Comparison of ENCODE assay signal across 8 cellular contexts in the genomic region with DNA sequence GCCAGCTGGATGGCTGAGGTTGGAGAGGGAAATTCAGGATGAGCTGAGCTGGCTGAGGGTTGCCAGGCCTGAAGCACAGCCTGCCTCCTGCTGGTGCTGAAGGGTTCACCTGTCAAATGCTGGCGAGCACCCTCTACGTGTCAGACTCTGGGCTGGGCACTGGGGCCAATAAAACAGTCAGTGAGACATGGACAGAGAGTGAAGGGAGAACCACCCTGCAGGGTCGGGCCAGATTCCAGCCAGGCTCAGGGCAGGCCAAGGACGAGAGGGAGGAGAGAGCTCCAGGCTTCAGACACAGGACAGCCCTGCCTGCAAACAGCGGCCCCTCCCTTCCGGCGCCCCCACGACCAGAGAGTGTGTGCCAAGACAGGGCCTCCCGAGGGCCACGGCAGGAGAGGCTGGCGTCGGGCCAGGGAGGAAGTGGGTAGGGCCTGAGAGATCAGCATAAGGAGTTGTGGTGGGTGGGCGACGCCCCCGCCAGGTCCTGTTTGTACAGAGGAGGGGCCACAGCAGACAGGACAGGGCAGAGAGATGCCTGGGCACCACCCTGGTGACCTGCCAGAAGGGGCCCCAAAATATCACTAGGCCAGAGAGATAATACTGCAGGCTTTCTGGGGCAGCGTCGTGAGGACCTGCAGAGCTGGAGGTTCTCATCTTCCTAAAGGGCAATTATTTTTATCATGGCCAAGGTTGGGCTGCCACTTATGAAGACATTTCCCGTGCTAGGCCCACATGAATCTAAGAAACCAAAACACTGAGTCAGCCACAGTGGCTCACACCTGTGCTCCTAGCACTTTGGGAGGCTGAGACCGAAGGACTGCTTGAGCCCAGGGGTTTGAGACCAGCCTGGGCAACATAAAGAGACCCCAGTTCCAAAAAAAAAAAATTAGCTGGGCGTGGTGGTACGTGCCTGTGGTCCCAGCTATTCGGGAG.
DNase-seq lines count a peak whose midpoint lies in the region; ATAC-seq and TF ChIP-seq lines count a peak whose summit lies in the region.

No MANE protein-coding gene starts in this region.

- H3K36me3 ChIP-seq in ascending aorta, result no peaks in the 10 kb centered on the region
- peaks cover 0 to 23% of the 10 kb centered on the region in 2 donors for H3K36me3 ChIP-seq in lung (ENCODE audit: control insufficient read depth in 2 of 2, insufficient read depth in 2 of 2, low read length in 2 of 2)

- H3K4me3 Mint-ChIP-seq in T-helper 2 cell treated with Interferon-gamma antibody and Interleukin-4, amounts not matched to agents 5 μg/mL and 100 μg/mL, for 36 hours, result peak overlapping the region; percentile 80
- peak overlapping the region; percentile 65 to 81 for H3K4me3 Mint-ChIP-seq in stimulated activated naive CD8-positive, alpha-beta T cell treated with anti-CD3 and anti-CD28 coated beads, Interleukin-15, amount 100 ng/mL, for 72 hours

- H3K36me3 Mint-ChIP-seq in T-helper 2 cell treated with Interferon-gamma antibody and Interleukin-4, amounts not matched to agents 5 μg/mL and 100 μg/mL, for 36 hours (ENCODE audit: low read depth), result peaks cover 79% of the 10 kb centered on the region

- peaks cover 63% of the 10 kb centered on the region for H3K4me1 Mint-ChIP-seq in T-helper 2 cell treated with Interferon-gamma antibody and Interleukin-4, amounts not matched to agents 5 μg/mL and 100 μg/mL, for 36 hours (ENCODE audit: low read depth)
- H3K4me1 Mint-ChIP-seq in stimulated activated naive CD8-positive, alpha-beta T cell treated with anti-CD3 and anti-CD28 coated beads, Interleukin-15, amount 100 ng/mL, for 72 hours, result peaks cover 100% of the 10 kb centered on the region

- WGBS in lung, 2 donors, result 18 to 24% methylated on average over 22 of the region's 22 CpGs

- H3K27ac Mint-ChIP-seq in T-helper 2 cell treated with Interferon-gamma antibody and Interleukin-4, amounts not matched to agents 5 μg/mL and 100 μg/mL, for 36 hours, result peak overlapping the region; percentile 96
- peak overlapping the region; percentile 94 to 97 for H3K27ac Mint-ChIP-seq in stimulated activated naive CD8-positive, alpha-beta T cell treated with anti-CD3 and anti-CD28 coated beads, Interleukin-15, amount 100 ng/mL, for 72 hours

- no peaks in the 10 kb centered on the region for H3K27me3 ChIP-seq in ascending aorta
- no peaks in the 10 kb centered on the region for H3K27me3 ChIP-seq in lung (ENCODE audit: control insufficient read depth, insufficient read depth)

- ATAC-seq in HG03108 (IDR thresholded peaks at IDR 0.05; ENCODE audit: unreplicated experiment) (peak; percentile 29), lung (ENCODE audit: insufficient read depth, low FRiP score) (peak; percentile 60), GM18519 (IDR thresholded peaks at IDR 0.05; ENCODE audit: low FRiP score, unreplicated experiment) (no peak)
- peak; percentile 78 for ATAC-seq in stimulated activated naive CD8-positive, alpha-beta T cell treated with anti-CD3 and anti-CD28 coated beads, Interleukin-15, amount 100 ng/mL, for 72 hours

- H3K27me3 Mint-ChIP-seq in T-helper 2 cell treated with Interferon-gamma antibody and Interleukin-4, amounts not matched to agents 5 μg/mL and 100 μg/mL, for 36 hours (ENCODE audit: low read depth), result no peaks in the 10 kb centered on the region
- no peaks in the 10 kb centered on the region for H3K27me3 Mint-ChIP-seq in stimulated activated naive CD8-positive, alpha-beta T cell treated with anti-CD3 and anti-CD28 coated beads, Interleukin-15, amount 100 ng/mL, for 72 hours

- TF ChIP-seq CTCF in ascending aorta (IDR thresholded peaks at IDR 0.05) (no peak), lung (IDR thresholded peaks at IDR 0.05; ENCODE audit: control extremely low read depth, extremely low read depth) (no peak)

- intact Hi-C loops in ascending aorta (cut with DNase I), result no loop called here

- H3K27ac ChIP-seq in ascending aorta (peak overlapping the region in 1 of 2 donors; percentile 11), lung (ENCODE audit: low read depth in 1 of 2, low read length in 1 of 2) (peak overlapping the region; percentile 29 to 60)

- H3K9me3 ChIP-seq in ascending aorta (no peaks in the 10 kb centered on the region), lung (ENCODE audit: control insufficient read depth in 2 of 2, insufficient read depth in 1 of 2, low read length in 1 of 2) (no peaks in the 10 kb centered on the region)

- H3K4me1 ChIP-seq in ascending aorta, result no peaks in the 10 kb centered on the region
- peaks cover 0 to 16% of the 10 kb centered on the region in 2 donors for H3K4me1 ChIP-seq in lung (ENCODE audit: control insufficient read depth in 2 of 2, insufficient read depth in 2 of 2, low read length in 2 of 2)

- H3K4me3 ChIP-seq in ascending aorta (no peak overlapping the region), lung (no peak overlapping the region)

- DNase-seq in T-helper 2 cell treated with Interferon-gamma antibody and Interleukin-4, amounts not matched to agents 5 μg/mL and 100 μg/mL, for 36 hours (ENCODE audit: low spot score), result peak; percentile 74
- peak; percentile 32 to 72 for DNase-seq in ascending aorta (ENCODE audit: low spot score in 2 of 2)
- DNase-seq in lung (ENCODE audit: low spot score), result peak; percentile 83
- peak; percentile 81 to 91 for DNase-seq in stimulated activated naive CD8-positive, alpha-beta T cell treated with anti-CD3 and anti-CD28 coated beads, Interleukin-15, amount 100 ng/mL, for 72 hours
- DNase-seq in NCI-H128 (lab: John Stamatoyannopoulos, UW; ENCODE audit: unreplicated experiment), result no peak
- DNase-seq in AG08395 (ENCODE audit: low spot score), result no peak

- no peaks in the 10 kb centered on the region for H3K9me3 Mint-ChIP-seq in T-helper 2 cell treated with Interferon-gamma antibody and Interleukin-4, amounts not matched to agents 5 μg/mL and 100 μg/mL, for 36 hours
- H3K9me3 Mint-ChIP-seq in stimulated activated naive CD8-positive, alpha-beta T cell treated with anti-CD3 and anti-CD28 coated beads, Interleukin-15, amount 100 ng/mL, for 72 hours, result no peaks in the 10 kb centered on the region

Comparison
In these comparisons a context has a peak if more than half of its experiments do, and no peak if none do; other contexts are left out.
1. DNase-seq: peak in T-helper 2 cell treated with Interferon-gamma antibody and Interleukin-4, amounts not matched to agents 5 μg/mL and 100 μg/mL, for 36 hours (single experiment), ascending aorta (2 of 2), lung (single experiment) and stimulated activated naive CD8-positive, alpha-beta T cell treated with anti-CD3 and anti-CD28 coated beads, Interleukin-15, amount 100 ng/mL, for 72 hours (2 of 2); none in NCI-H128 (single experiment) and AG08395 (single experiment).